ENCODE assay signal across 15 cellular contexts in genomic region chr12:106328735-106329134, GRCh38.
"Had no signal": no experiment of that assay in that cellular context is flagged by ENCODE, and none has a peak within 500 bp of the region (broad histone marks: within the 10 kb centered on the region; RNA-seq: fewer than 3 reads in every experiment).

No MANE protein-coding gene starts in this region.

- H3K4me3 Mint-ChIP-seq: activated CD4-positive, alpha-beta memory T cell treated with anti-CD3 and anti-CD28 coated beads for 36 hours; activated CD4-positive, alpha-beta T cell treated with anti-CD3 and anti-CD28 coated beads for 36 hours; activated CD8-positive, alpha-beta memory T cell treated with anti-CD3 and anti-CD28 coated beads, Interleukin-2, amount 10 ng/mL, durations not matched to agents 7 days and 5 days; activated naive CD4-positive, alpha-beta T cell treated with anti-CD3 and anti-CD28 coated beads, Interleukin-2, amount 50 U/mL, for 24 hours; natural killer cell treated with Interleukin-12 subunit alpha and Interleukin-12 subunit beta and Interleukin-15 and Interleukin-18, amount 100 ng/mL, for 72 hours; T-helper 17 cell had no signal

- H3K27me3 ChIP-seq: brain microvascular endothelial cell, right lobe of liver, stomach had no signal

- H3K27ac Mint-ChIP-seq: activated CD4-positive, alpha-beta memory T cell treated with anti-CD3 and anti-CD28 coated beads for 36 hours; activated CD4-positive, alpha-beta T cell treated with anti-CD3 and anti-CD28 coated beads for 36 hours; activated CD8-positive, alpha-beta memory T cell treated with anti-CD3 and anti-CD28 coated beads, Interleukin-2, amount 10 ng/mL, durations not matched to agents 7 days and 5 days; activated naive CD4-positive, alpha-beta T cell treated with anti-CD3 and anti-CD28 coated beads, Interleukin-2, amount 50 U/mL, for 24 hours; natural killer cell treated with Interleukin-12 subunit alpha and Interleukin-12 subunit beta and Interleukin-15 and Interleukin-18, amount 100 ng/mL, for 72 hours; progenitor cell of endocrine pancreas; T-helper 17 cell had no signal

- H3K4me1 ChIP-seq: right lobe of liver had no signal

- H3K9me3 Mint-ChIP-seq: activated CD4-positive, alpha-beta memory T cell treated with anti-CD3 and anti-CD28 coated beads for 36 hours; activated naive CD4-positive, alpha-beta T cell treated with anti-CD3 and anti-CD28 coated beads, Interleukin-2, amount 50 U/mL, for 24 hours; natural killer cell treated with Interleukin-12 subunit alpha and Interleukin-12 subunit beta and Interleukin-15 and Interleukin-18, amount 100 ng/mL, for 72 hours had no signal

- H3K36me3 Mint-ChIP-seq: activated CD8-positive, alpha-beta memory T cell treated with anti-CD3 and anti-CD28 coated beads, Interleukin-2, amount 10 ng/mL, durations not matched to agents 7 days and 5 days had no signal

- H3K27ac ChIP-seq: brain microvascular endothelial cell, right lobe of liver, WERI-Rb-1 had no signal

- H3K9me3 ChIP-seq: right lobe of liver, stomach had no signal

- H3K4me3 ChIP-seq: right lobe of liver, stomach had no signal

- H3K36me3 ChIP-seq: brain microvascular endothelial cell, WERI-Rb-1 had no signal

- H3K27me3 Mint-ChIP-seq: activated CD4-positive, alpha-beta memory T cell treated with anti-CD3 and anti-CD28 coated beads for 36 hours; activated CD4-positive, alpha-beta T cell treated with anti-CD3 and anti-CD28 coated beads for 36 hours; activated CD8-positive, alpha-beta memory T cell treated with anti-CD3 and anti-CD28 coated beads, Interleukin-2, amount 10 ng/mL, durations not matched to agents 7 days and 5 days; activated naive CD4-positive, alpha-beta T cell treated with anti-CD3 and anti-CD28 coated beads, Interleukin-2, amount 50 U/mL, for 24 hours; natural killer cell treated with Interleukin-12 subunit alpha and Interleukin-12 subunit beta and Interleukin-15 and Interleukin-18, amount 100 ng/mL, for 72 hours; progenitor cell of endocrine pancreas; T-helper 17 cell had no signal

- DNase-seq: activated CD4-positive, alpha-beta memory T cell treated with anti-CD3 and anti-CD28 coated beads for 36 hours; activated CD4-positive, alpha-beta T cell treated with anti-CD3 and anti-CD28 coated beads for 36 hours; activated CD8-positive, alpha-beta memory T cell treated with anti-CD3 and anti-CD28 coated beads, Interleukin-2, amount 10 ng/mL, durations not matched to agents 7 days and 5 days; activated T-cell treated with anti-CD3 and anti-CD28 coated beads, Interleukin-2, amount 50 U/mL, for 1 hour; brain microvascular endothelial cell; cerebellar nuclear complex; effector CD8-positive, alpha-beta T cell; mesendoderm; right lobe of liver; stomach; T-helper 17 cell; WERI-Rb-1 had no signal
